ENCODE assay signal across 16 cellular contexts in genomic region chr15:29097168-29097567, GRCh38.
"Had no signal": no experiment of that assay in that cellular context is flagged by ENCODE, and none has a peak within 500 bp of the region (broad histone marks: within the 10 kb centered on the region; RNA-seq: fewer than 3 reads in every experiment).

No MANE protein-coding gene starts in this region.

- H3K27ac ChIP-seq: epithelial cell of prostate, esophagus muscularis mucosa, gastrocnemius medialis, heart right ventricle, left lung, lower lobe of right lung, skin epidermis, suprapubic skin, thyroid gland had no signal

- H3K36me3 ChIP-seq: esophagus muscularis mucosa, gastrocnemius medialis, heart right ventricle, left lung, lower lobe of right lung, suprapubic skin, thyroid gland had no signal

- DNase-seq: effector memory CD4-positive, alpha-beta T cell; gastrocnemius medialis; heart right ventricle; hypothalamus; lower lobe of right lung; midbrain; stimulated activated CD4-positive, alpha-beta T cell treated with anti-CD3 and anti-CD28 coated beads, Interleukin-12 subunit alpha, Interleukin-12 subunit beta, amount 100 ng/mL, for 4 hours; stimulated activated naive CD8-positive, alpha-beta T cell treated with anti-CD3 and anti-CD28 coated beads, Interleukin-15, Interleukin-2, amounts not matched to agents 100 U/mL and 50 U/mL, for 24 hours; thyroid gland had no signal

- H3K27me3 ChIP-seq: esophagus muscularis mucosa, gastrocnemius medialis, heart right ventricle, left lung, suprapubic skin, thyroid gland had no signal

- ATAC-seq: gastrocnemius medialis; heart right ventricle; left lung; lower lobe of right lung; natural killer cell treated with Interleukin-12 subunit alpha and Interleukin-12 subunit beta and Interleukin-15 and Interleukin-18, amount 100 ng/mL, for 72 hours; sciatic nerve; stimulated activated naive CD8-positive, alpha-beta T cell treated with anti-CD3 and anti-CD28 coated beads, Interleukin-15, Interleukin-2, amounts not matched to agents 100 U/mL and 50 U/mL, for 24 hours had no signal

- H3K9me3 ChIP-seq: esophagus muscularis mucosa, gastrocnemius medialis, heart right ventricle, left lung, lower lobe of right lung, suprapubic skin, thyroid gland had no signal

- H3K4me1 ChIP-seq: esophagus muscularis mucosa, gastrocnemius medialis, heart right ventricle, left lung, lower lobe of right lung, suprapubic skin, thyroid gland had no signal

- H3K4me3 ChIP-seq: esophagus muscularis mucosa, gastrocnemius medialis, heart right ventricle, left lung, lower lobe of right lung, skin epidermis, suprapubic skin, thyroid gland had no signal
